Comparison of ENCODE assay signal across 9 cellular contexts in the genomic region with DNA sequence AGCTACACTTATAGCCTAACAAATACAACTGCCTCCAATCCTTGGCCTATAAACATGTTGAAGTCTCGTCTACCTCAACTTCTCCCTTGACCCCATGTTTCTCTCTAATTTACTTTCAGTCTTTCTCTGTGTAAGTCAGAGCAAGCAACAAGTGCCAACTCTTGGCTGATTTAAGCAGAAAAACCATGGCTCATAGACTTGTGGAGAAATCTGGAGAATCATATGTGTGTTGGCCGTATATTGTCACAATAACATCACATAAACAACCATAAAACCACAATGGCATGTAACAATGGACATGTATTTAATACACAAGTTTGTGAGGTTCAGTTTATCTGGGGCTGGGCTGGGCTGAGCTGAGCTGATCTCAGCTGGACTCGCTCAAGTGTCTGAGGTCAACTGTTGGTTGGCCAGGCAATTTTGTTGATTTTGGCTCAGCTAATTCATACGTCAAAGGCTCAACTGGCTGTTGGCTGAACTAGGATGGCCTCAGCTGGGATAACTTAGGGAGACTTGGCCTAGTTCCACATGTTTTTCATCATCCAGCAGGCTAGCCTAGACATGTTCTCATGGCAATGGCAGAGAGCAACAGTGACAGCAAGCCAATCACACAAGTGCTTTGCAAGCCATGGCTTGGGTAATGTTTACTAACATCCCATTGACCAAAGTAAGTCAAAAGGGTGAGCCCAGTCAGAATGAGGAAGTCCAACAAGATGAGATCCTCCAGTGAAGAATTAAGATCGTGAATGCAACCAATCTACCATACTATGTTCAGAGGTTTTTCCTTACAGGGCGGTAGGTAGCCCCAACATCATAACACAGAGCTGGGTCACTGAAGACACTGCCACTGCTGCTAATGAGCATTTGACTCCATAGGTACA. TPM values are rescaled to one million over a fixed set of nuclear protein-coding genes. Genes with fewer than 3 reads are reported as not detected.
DNase-seq lines count a peak whose midpoint lies in the region; ATAC-seq, FAIRE-seq and TF ChIP-seq lines count a peak whose summit lies in the region.
"Had no signal": no experiment of that assay in that cellular context is flagged by ENCODE, and none has a peak within 500 bp of the region (broad histone marks: within the 10 kb centered on the region; RNA-seq: fewer than 3 reads in every experiment).

No MANE protein-coding gene starts in this region.

- no peaks in the 10 kb centered on the region for H3K9me3 ChIP-seq in CD4-positive, alpha-beta memory T cell (ENCODE audit: control insufficient read depth in 1 of 2, low read length in 2 of 2)

- H3K36me3 ChIP-seq in CD4-positive, alpha-beta memory T cell (ENCODE audit: insufficient read depth, low read length), result no peaks in the 10 kb centered on the region

- CTCF ChIA-PET in CD4-positive, alpha-beta memory T cell (lab: Charles Lee; ENCODE audit: partially characterized antibody), result no interaction called here

- peaks cover under 1% of the 10 kb centered on the region for H3K9me3 Mint-ChIP-seq in chondrocyte (ENCODE audit: low read depth)
- no peaks in the 10 kb centered on the region for H3K9me3 Mint-ChIP-seq in CD4-positive, alpha-beta memory T cell

- no peak overlapping the region for H3K4me3 ChIP-seq in lower leg skin (ENCODE audit: low read depth, poor library complexity, severe bottlenecking)
- no peak overlapping the region for H3K4me3 ChIP-seq in CD4-positive, alpha-beta memory T cell (ENCODE audit: low read length in 2 of 2)

- H3K4me1 Mint-ChIP-seq in chondrocyte (ENCODE audit: low read depth), result peaks cover 70% of the 10 kb centered on the region
- H3K4me1 Mint-ChIP-seq in CD4-positive, alpha-beta memory T cell, result peaks cover 6 to 9% (median 8%) of the 10 kb centered on the region in 4 donors

- H3K27ac ChIP-seq in CD4-positive, alpha-beta memory T cell (ENCODE audit: low read depth, low read length), result no peak overlapping the region

- H3K27me3 ChIP-seq in CD4-positive, alpha-beta memory T cell (ENCODE audit: insufficient read depth, low read length), result no peaks in the 10 kb centered on the region

- ATAC-seq in GM21515 (IDR thresholded peaks at IDR 0.05; ENCODE audit: unreplicated experiment) (no peak), GM21390 (IDR thresholded peaks at IDR 0.05; ENCODE audit: unreplicated experiment) (no peak)

- intact Hi-C loops in lower leg skin (cut with DNase I; ENCODE audit: low total_unique reads), result no loop called here
- intact Hi-C loops in CD4-positive, alpha-beta memory T cell (cut with micrococcal nuclease), result no loop called here

- FAIRE-seq in urothelium cell line (lab: Jason Lieb, UNC), result no peak
- FAIRE-seq: frontal cortex had no signal

- no peak for TF ChIP-seq CTCF in chondrocyte (IDR thresholded peaks at IDR 0.05)
- no peak for TF ChIP-seq CTCF in lower leg skin (IDR thresholded peaks at IDR 0.05)

- peaks cover 9% of the 10 kb centered on the region for H3K4me1 ChIP-seq in CD4-positive, alpha-beta memory T cell (ENCODE audit: insufficient read depth, low read length)

- peaks cover 4% of the 10 kb centered on the region for H3K36me3 Mint-ChIP-seq in chondrocyte (ENCODE audit: low read depth)
- H3K36me3 Mint-ChIP-seq in CD4-positive, alpha-beta memory T cell, result no peaks in the 10 kb centered on the region

- POLR2A ChIA-PET in CD4-positive, alpha-beta memory T cell (lab: Charles Lee; ENCODE audit: partially characterized antibody), result no interaction called here

- DNase-seq in GM03348 (ENCODE audit: low spot score), result peak; percentile 76
- peak; percentile 96 for DNase-seq in NCI-H446 treated with DMSO at 0.1 percent for 48 hours (lab: John Stamatoyannopoulos, UW)
- DNase-seq in chondrocyte (ENCODE audit: low spot score), result no peak
- DNase-seq in lower leg skin (ENCODE audit: low spot score in 2 of 2), result peak; percentile 92 to 93
- DNase-seq in urothelium cell line (ENCODE audit: low spot score), result peak; percentile 64
- DNase-seq in CD4-positive, alpha-beta memory T cell, result no peak

- no peak overlapping the region for H3K4me3 Mint-ChIP-seq in chondrocyte (ENCODE audit: unreplicated experiment)
- no peak overlapping the region for H3K4me3 Mint-ChIP-seq in CD4-positive, alpha-beta memory T cell

- no peaks in the 10 kb centered on the region for H3K27me3 Mint-ChIP-seq in chondrocyte (ENCODE audit: low read depth)
- peaks cover 3 to 5% of the 10 kb centered on the region in 2 donors for H3K27me3 Mint-ChIP-seq in CD4-positive, alpha-beta memory T cell

- 40 to 49% methylated on average over 6 of the region's 6 CpGs for WGBS in lower leg skin, 2 donors

- H3K27ac Mint-ChIP-seq in chondrocyte (ENCODE audit: unreplicated experiment), result peak overlapping the region; percentile 100
- no peak overlapping the region for H3K27ac Mint-ChIP-seq in CD4-positive, alpha-beta memory T cell

- no peak for TF ChIP-seq POLR2A in lower leg skin (IDR thresholded peaks at IDR 0.05)

RNA-seq across cellular contexts. Expression of a gene that starts 12.9 kb away (rescaled TPM):
- total RNA-seq in chondrocyte (10.9 to 11.5 TPM (median 10.9 TPM) in 3 replicates), lower leg skin (10 to 100 TPM; 14.8 to 19.6 (median 17.6) TPM)
- total RNA-seq in CD4-positive, alpha-beta memory T cell, result 10 to 100 TPM in 1 of 2 experiments, 1 to 10 TPM in 1; 9.7 to 10.3 TPM
- polyA plus RNA-seq in CD4-positive, alpha-beta memory T cell, result 10 to 100 TPM in 1 of 2 donors, 1 to 10 TPM in 1; 7.2 to 11.9 TPM

RNA-seq across cellular contexts. Expression of a gene that starts 13.3 kb away (rescaled TPM):
- total RNA-seq in chondrocyte (1.8 to 4.5 TPM (median 4.0 TPM) in 3 replicates), lower leg skin (1 to 10 TPM in 2 of 4 donors, under 1 TPM in 2; 0.46 to 2.3 (median 1.0) TPM)
- total RNA-seq in CD4-positive, alpha-beta memory T cell, result 1 to 10 TPM in 1 of 2 experiments, not detected in 1; 1.4 TPM
- polyA plus RNA-seq in CD4-positive, alpha-beta memory T cell, result under 1 TPM; 0.31 to 0.42 TPM

Comparison
In these comparisons a context has a peak if more than half of its experiments do, and no peak if none do; other contexts are left out.
1. DNase-seq: peak in GM03348 (single experiment), NCI-H446 treated with DMSO at 0.1 percent for 48 hours (single experiment), lower leg skin (2 of 2) and urothelium cell line (single experiment); none in chondrocyte (single experiment) and CD4-positive, alpha-beta memory T cell (0 of 5).